ENCODE assay signal across 18 cellular contexts in the genomic region with DNA sequence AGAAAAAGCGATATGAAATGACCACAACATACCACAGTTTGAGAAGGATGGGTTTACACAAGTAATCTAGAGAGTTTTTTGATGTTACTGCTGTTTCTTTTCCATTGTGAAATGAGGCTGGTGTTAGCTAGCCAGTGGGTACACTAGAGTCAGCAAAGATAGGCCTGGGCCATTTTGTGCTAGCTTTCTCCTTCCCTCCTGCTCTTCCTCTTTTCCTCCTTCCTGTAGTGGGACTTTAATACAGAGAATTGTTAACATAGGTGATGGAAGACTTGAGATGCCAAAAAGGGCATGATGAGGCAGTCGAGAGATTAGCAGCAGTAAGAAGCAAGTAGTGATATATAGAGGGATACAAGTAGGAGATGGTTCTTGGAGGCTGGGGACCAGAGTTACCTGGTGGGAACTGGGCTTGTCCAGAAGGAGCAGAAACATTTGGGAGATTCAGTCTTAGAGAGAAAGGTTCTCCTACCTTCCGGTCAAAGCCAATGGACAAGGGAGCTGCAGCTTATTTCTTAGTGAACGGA. TPM values are rescaled to one million over a fixed set of nuclear protein-coding genes. Genes with fewer than 3 reads are reported as not detected.
DNase-seq lines count a peak whose midpoint lies in the region; ATAC-seq, FAIRE-seq and TF ChIP-seq lines count a peak whose summit lies in the region.
"Had no signal": no experiment of that assay in that cellular context is flagged by ENCODE, and none has a peak within 500 bp of the region (broad histone marks: within the 10 kb centered on the region; RNA-seq: fewer than 3 reads in every experiment).

No MANE protein-coding gene starts in this region.

- no peaks in the 10 kb centered on the region for H3K9me3 ChIP-seq in CD8-positive, alpha-beta memory T cell (ENCODE audit: low read length)
- H3K9me3 ChIP-seq in astrocyte (ENCODE audit: insufficient read depth, low read depth, low read length) = no peaks in the 10 kb centered on the region
- H3K9me3 ChIP-seq: BE2C had no signal

- H3K9me3 Mint-ChIP-seq in CD14-positive monocyte (no peaks in the 10 kb centered on the region), astrocyte (ENCODE audit: unreplicated experiment) (no peaks in the 10 kb centered on the region)
- H3K9me3 Mint-ChIP-seq in CD8-positive, alpha-beta memory T cell = no peaks in the 10 kb centered on the region
- no peaks in the 10 kb centered on the region for H3K9me3 Mint-ChIP-seq in naive thymus-derived CD8-positive, alpha-beta T cell

- H3K27ac Mint-ChIP-seq in CD14-positive monocyte (peak overlapping the region; percentile 6 to 92 (median 74)), astrocyte (ENCODE audit: unreplicated experiment) (no peak overlapping the region)
- peak overlapping the region in 5 of 8 donors; percentile 0 to 86 (median 32) for H3K27ac Mint-ChIP-seq in CD8-positive, alpha-beta memory T cell
- peak overlapping the region in 6 of 10 donors; percentile 0 to 60 (median 34) for H3K27ac Mint-ChIP-seq in naive thymus-derived CD8-positive, alpha-beta T cell

- peaks cover 7% of the 10 kb centered on the region for H3K4me1 ChIP-seq in CD8-positive, alpha-beta memory T cell (ENCODE audit: insufficient read depth, low read length)
- no peaks in the 10 kb centered on the region for H3K4me1 ChIP-seq in astrocyte (ENCODE audit: insufficient read depth, low read length)
- H3K4me1 ChIP-seq: BE2C had no signal

- H3K36me3 Mint-ChIP-seq in CD14-positive monocyte = peaks cover 28 to 46% of the 10 kb centered on the region in 2 donors
- peaks cover 0 to 44% (median 7%) of the 10 kb centered on the region in 3 donors for H3K36me3 Mint-ChIP-seq in CD8-positive, alpha-beta memory T cell
- H3K36me3 Mint-ChIP-seq in astrocyte (ENCODE audit: low read depth, unreplicated experiment) = no peaks in the 10 kb centered on the region
- H3K36me3 Mint-ChIP-seq in naive thymus-derived CD8-positive, alpha-beta T cell = peaks cover 0 to 59% (median 0%) of the 10 kb centered on the region in 3 donors

- H3K4me1 Mint-ChIP-seq in CD14-positive monocyte (peaks cover 13% of the 10 kb centered on the region), astrocyte (ENCODE audit: low read depth, unreplicated experiment) (peaks cover 3% of the 10 kb centered on the region)
- H3K4me1 Mint-ChIP-seq in CD8-positive, alpha-beta memory T cell = peaks cover 37 to 59% (median 56%) of the 10 kb centered on the region in 3 donors
- H3K4me1 Mint-ChIP-seq in naive thymus-derived CD8-positive, alpha-beta T cell = peaks cover 19 to 50% (median 42%) of the 10 kb centered on the region in 4 donors

- H3K4me3 ChIP-seq in CD8-positive, alpha-beta memory T cell (ENCODE audit: low read length) = no peak overlapping the region
- no peak overlapping the region for H3K4me3 ChIP-seq in astrocyte (ENCODE audit: insufficient read depth, low read depth, low read length)

- H3K27me3 Mint-ChIP-seq in CD14-positive monocyte (ENCODE audit: low read depth in 3 of 3) (no peaks in the 10 kb centered on the region), astrocyte (ENCODE audit: low read depth, unreplicated experiment) (no peaks in the 10 kb centered on the region)
- peaks cover 0 to 1% of the 10 kb centered on the region in 2 donors for H3K27me3 Mint-ChIP-seq in CD8-positive, alpha-beta memory T cell
- no peaks in the 10 kb centered on the region for H3K27me3 Mint-ChIP-seq in naive thymus-derived CD8-positive, alpha-beta T cell

- DNase-seq in CD14-positive monocyte (ENCODE audit: low spot score) = no peak
- no peak for DNase-seq in CD8-positive, alpha-beta memory T cell
- no peak for DNase-seq in astrocyte (ENCODE audit: low read depth)
- no peak for DNase-seq in naive thymus-derived CD8-positive, alpha-beta T cell
- no peak for DNase-seq in HCEC 1CT
- no peak for DNase-seq in NCI-H2029 (lab: John Stamatoyannopoulos, UW)
- DNase-seq: ACHN, BE2C, DMS 273 treated with DMSO at 0.1 percent for 48 hours, IMR-90, MV-4-11, NCI-H1436, NCI-H2081 treated with DMSO at 0.1 percent for 48 hours, NCI-H524, SHP77 had no signal

- FAIRE-seq in astrocyte (lab: Jason Lieb, UNC) = no peak
- FAIRE-seq: H54, RCC 7860 had no signal

- CTCF ChIA-PET in CD8-positive, alpha-beta memory T cell (lab: Charles Lee) = interaction anchor here (1.0 to 4.2 kb wide), 21 partner anchors 13 to 352 kb away, joined by 3 to 31 read pairs (median 5); a partner anchor contains a TSS

- POLR2A ChIA-PET in CD8-positive, alpha-beta memory T cell (lab: Charles Lee) = no interaction called here
- POLR2A ChIA-PET in naive thymus-derived CD8-positive, alpha-beta T cell (lab: Charles Lee) = no interaction called here

- H3K27ac ChIP-seq in CD8-positive, alpha-beta memory T cell (ENCODE audit: low read depth, low read length) = no peak overlapping the region
- no peak overlapping the region for H3K27ac ChIP-seq in astrocyte (ENCODE audit: low read depth, low read length)

- H3K9ac ChIP-seq in astrocyte (ENCODE audit: low read length) = peak overlapping the region; percentile 13

- H3K4me2 ChIP-seq in astrocyte (ENCODE audit: low read length) = no peak overlapping the region

- peaks cover 91% of the 10 kb centered on the region for H3K79me2 ChIP-seq in astrocyte (ENCODE audit: insufficient read depth, low read length)

- H2AFZ ChIP-seq in astrocyte (ENCODE audit: low read depth, low read length) = no peak overlapping the region

- H3K4me3 Mint-ChIP-seq in CD14-positive monocyte (no peak overlapping the region), astrocyte (ENCODE audit: unreplicated experiment) (no peak overlapping the region)
- H3K4me3 Mint-ChIP-seq in CD8-positive, alpha-beta memory T cell = no peak overlapping the region
- no peak overlapping the region for H3K4me3 Mint-ChIP-seq in naive thymus-derived CD8-positive, alpha-beta T cell

- no peaks in the 10 kb centered on the region for H3K27me3 ChIP-seq in CD8-positive, alpha-beta memory T cell (ENCODE audit: insufficient read depth, low read length, poor library complexity, severe bottlenecking)
- no peaks in the 10 kb centered on the region for H3K27me3 ChIP-seq in astrocyte (ENCODE audit: insufficient read depth, low read length)
- H3K27me3 ChIP-seq: BE2C had no signal

- TF ChIP-seq CTCF in CD14-positive monocyte (IDR thresholded peaks at IDR 0.05) (no peak), astrocyte (IDR thresholded peaks at IDR 0.05; ENCODE audit: insufficient read depth, low read depth, low read length) (no peak)

- intact Hi-C loops in CD14-positive monocyte (cut with micrococcal nuclease) = loop anchor here in 1 of 2 donors (10.0 kb wide), 2 partner anchors 210 to 350 kb away; a partner anchor contains a TSS

- H3K36me3 ChIP-seq in CD8-positive, alpha-beta memory T cell (ENCODE audit: insufficient read depth, low read length) = no peaks in the 10 kb centered on the region
- H3K36me3 ChIP-seq in astrocyte (ENCODE audit: insufficient read depth, low read length) = peaks cover 16% of the 10 kb centered on the region

- peaks cover 58% of the 10 kb centered on the region for H4K20me1 ChIP-seq in astrocyte (ENCODE audit: insufficient read depth, low read length)

- no peak for ATAC-seq in naive thymus-derived CD8-positive, alpha-beta T cell
- no peak for ATAC-seq in HG02852 (IDR thresholded peaks at IDR 0.05; ENCODE audit: unreplicated experiment)

RNA-seq across cellular contexts. Expression of a gene that starts 7.7 kb away (rescaled TPM):
- polyA plus RNA-seq in CD14-positive monocyte = 10 to 100 TPM in 1 of 2 donors, 1 to 10 TPM in 1; 7.2 to 19.9 TPM
- total RNA-seq in CD8-positive, alpha-beta memory T cell = 10 to 100 TPM; 26.8 to 27.9 TPM
- 38.4 TPM for polyA plus RNA-seq in CD8-positive, alpha-beta memory T cell
- total RNA-seq in astrocyte = 17.0 and 17.7 TPM in 2 replicates
- total RNA-seq in naive thymus-derived CD8-positive, alpha-beta T cell = 10 to 100 TPM; 34.0 to 36.5 TPM
- 10 to 100 TPM; 15.1 to 40.6 (median 28.2) TPM for polyA plus RNA-seq in naive thymus-derived CD8-positive, alpha-beta T cell
